Comparison of ENCODE assay signal across 1 cellular context in the genomic region with DNA sequence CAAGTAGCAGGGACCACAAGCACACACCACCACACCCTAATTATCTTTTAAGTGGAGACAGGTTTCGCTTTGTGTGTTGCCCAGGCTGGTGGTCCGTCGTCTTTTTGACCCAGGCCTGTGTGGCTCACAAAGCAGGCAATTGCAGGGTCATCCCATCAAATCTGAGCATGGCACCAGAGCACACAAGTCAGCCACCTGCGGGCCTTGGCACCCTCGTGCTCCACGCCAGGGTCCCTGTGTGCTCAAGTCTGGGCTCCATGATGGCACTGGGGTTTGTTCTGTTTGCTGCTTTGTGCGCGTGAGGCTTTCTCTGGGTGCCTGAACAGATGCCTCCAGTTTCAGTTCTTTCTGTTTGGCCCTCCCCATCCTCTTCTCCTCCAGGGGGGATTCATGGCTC.
TF ChIP-seq lines count a peak whose summit lies in the region.

No MANE protein-coding gene starts in this region.

TF ChIP-seq in HEK293, 187 proteins besides CTCF, POLR2A, EP300 and RAD21 (continued from another document):
- TF ChIP-seq, protein P1, sequence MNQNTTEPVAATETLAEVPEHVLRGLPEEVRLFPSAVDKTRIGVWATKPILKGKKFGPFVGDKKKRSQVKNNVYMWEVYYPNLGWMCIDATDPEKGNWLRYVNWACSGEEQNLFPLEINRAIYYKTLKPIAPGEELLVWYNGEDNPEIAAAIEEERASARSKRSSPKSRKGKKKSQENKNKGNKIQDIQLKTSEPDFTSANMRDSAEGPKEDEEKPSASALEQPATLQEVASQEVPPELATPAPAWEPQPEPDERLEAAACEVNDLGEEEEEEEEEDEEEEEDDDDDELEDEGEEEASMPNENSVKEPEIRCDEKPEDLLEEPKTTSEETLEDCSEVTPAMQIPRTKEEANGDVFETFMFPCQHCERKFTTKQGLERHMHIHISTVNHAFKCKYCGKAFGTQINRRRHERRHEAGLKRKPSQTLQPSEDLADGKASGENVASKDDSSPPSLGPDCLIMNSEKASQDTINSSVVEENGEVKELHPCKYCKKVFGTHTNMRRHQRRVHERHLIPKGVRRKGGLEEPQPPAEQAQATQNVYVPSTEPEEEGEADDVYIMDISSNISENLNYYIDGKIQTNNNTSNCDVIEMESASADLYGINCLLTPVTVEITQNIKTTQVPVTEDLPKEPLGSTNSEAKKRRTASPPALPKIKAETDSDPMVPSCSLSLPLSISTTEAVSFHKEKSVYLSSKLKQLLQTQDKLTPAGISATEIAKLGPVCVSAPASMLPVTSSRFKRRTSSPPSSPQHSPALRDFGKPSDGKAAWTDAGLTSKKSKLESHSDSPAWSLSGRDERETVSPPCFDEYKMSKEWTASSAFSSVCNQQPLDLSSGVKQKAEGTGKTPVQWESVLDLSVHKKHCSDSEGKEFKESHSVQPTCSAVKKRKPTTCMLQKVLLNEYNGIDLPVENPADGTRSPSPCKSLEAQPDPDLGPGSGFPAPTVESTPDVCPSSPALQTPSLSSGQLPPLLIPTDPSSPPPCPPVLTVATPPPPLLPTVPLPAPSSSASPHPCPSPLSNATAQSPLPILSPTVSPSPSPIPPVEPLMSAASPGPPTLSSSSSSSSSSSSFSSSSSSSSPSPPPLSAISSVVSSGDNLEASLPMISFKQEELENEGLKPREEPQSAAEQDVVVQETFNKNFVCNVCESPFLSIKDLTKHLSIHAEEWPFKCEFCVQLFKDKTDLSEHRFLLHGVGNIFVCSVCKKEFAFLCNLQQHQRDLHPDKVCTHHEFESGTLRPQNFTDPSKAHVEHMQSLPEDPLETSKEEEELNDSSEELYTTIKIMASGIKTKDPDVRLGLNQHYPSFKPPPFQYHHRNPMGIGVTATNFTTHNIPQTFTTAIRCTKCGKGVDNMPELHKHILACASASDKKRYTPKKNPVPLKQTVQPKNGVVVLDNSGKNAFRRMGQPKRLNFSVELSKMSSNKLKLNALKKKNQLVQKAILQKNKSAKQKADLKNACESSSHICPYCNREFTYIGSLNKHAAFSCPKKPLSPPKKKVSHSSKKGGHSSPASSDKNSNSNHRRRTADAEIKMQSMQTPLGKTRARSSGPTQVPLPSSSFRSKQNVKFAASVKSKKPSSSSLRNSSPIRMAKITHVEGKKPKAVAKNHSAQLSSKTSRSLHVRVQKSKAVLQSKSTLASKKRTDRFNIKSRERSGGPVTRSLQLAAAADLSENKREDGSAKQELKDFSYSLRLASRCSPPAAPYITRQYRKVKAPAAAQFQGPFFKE (tag by site-specific recombination; IDR thresholded peaks at IDR 0.05; ENCODE audit: borderline replicate concordance), result 0 out of 2 replicates have a peak, but pooled peaks have one; percentile 45
- no peak for TF ChIP-seq ZNF558 (tag by site-specific recombination; IDR thresholded peaks at IDR 0.05)
- no peak for TF ChIP-seq ZNF2 (tag by site-specific recombination; IDR thresholded peaks at IDR 0.05)
- TF ChIP-seq ZNF785 (tag by site-specific recombination; IDR thresholded peaks at IDR 0.05), result no peak
- TF ChIP-seq, protein P2, sequence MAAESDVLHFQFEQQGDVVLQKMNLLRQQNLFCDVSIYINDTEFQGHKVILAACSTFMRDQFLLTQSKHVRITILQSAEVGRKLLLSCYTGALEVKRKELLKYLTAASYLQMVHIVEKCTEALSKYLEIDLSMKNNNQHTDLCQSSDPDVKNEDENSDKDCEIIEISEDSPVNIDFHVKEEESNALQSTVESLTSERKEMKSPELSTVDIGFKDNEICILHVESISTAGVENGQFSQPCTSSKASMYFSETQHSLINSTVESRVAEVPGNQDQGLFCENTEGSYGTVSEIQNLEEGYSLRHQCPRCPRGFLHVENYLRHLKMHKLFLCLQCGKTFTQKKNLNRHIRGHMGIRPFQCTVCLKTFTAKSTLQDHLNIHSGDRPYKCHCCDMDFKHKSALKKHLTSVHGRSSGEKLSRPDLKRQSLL (tag by site-specific recombination; IDR thresholded peaks at IDR 0.05), result 0 out of 2 replicates have a peak, but pooled peaks have one; percentile 33
- no peak for TF ChIP-seq ZNF571 (tag by site-specific recombination; IDR thresholded peaks at IDR 0.05)
- TF ChIP-seq, protein P3, sequence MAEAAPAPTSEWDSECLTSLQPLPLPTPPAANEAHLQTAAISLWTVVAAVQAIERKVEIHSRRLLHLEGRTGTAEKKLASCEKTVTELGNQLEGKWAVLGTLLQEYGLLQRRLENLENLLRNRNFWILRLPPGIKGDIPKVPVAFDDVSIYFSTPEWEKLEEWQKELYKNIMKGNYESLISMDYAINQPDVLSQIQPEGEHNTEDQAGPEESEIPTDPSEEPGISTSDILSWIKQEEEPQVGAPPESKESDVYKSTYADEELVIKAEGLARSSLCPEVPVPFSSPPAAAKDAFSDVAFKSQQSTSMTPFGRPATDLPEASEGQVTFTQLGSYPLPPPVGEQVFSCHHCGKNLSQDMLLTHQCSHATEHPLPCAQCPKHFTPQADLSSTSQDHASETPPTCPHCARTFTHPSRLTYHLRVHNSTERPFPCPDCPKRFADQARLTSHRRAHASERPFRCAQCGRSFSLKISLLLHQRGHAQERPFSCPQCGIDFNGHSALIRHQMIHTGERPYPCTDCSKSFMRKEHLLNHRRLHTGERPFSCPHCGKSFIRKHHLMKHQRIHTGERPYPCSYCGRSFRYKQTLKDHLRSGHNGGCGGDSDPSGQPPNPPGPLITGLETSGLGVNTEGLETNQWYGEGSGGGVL (tag by site-specific recombination; IDR thresholded peaks at IDR 0.05), result no peak
- TF ChIP-seq HOXC10 (CRISPR knock-in tag; IDR thresholded peaks at IDR 0.05), result 0 out of 2 replicates have a peak, but pooled peaks have one; percentile 22
- TF ChIP-seq ZNF843 (tag by site-specific recombination; IDR thresholded peaks at IDR 0.05), result no peak
TF ChIP-seq in HEK293: peak in this region for 3.
